In the genomic region with DNA sequence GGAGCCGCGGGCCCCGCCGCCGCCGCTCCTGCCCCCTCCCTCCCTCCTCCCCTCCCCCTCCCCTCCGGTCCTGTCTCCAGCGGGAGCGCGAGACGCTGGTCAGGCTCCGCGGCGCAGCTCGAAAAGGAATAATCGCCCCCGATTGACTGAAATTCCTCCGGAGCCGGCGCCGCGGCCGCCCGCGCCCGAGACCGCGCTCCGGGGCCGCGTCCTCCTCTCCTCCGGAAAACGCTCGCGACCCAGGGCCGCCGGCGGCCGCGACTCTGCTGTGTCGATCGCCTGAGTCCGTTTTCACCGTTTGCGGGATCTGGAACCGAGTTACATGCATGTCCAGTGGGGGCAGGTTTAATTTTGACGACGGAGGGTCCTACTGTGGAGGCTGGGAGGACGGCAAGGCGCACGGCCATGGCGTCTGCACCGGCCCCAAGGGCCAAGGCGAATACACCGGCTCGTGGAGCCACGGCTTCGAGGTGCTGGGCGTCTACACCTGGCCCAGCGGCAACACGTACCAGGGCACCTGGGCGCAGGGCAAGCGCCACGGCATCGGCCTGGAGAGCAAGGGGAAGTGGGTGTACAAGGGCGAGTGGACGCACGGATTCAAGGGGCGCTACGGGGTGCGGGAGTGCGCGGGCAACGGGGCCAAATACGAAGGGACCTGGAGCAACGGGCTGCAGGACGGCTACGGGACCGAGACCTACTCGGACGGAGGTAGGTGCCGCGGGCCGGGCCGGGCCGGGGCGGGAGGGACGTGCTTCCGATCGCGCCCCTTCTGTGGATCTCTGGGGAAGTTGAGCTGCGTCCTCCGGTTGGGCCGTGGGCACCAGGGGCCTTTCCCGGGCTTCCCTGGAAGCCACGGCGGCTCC, we compare ENCODE assay signal across 9 cellular contexts. TPM values are rescaled to one million over a fixed set of nuclear protein-coding genes. Genes with fewer than 3 reads are reported as not detected.
DNase-seq lines count a peak whose midpoint lies in the region; ATAC-seq and TF ChIP-seq lines count a peak whose summit lies in the region.
"Had no signal": no experiment of that assay in that cellular context is flagged by ENCODE, and none has a peak within 500 bp of the region (broad histone marks: within the 10 kb centered on the region; RNA-seq: fewer than 3 reads in every experiment).

No MANE protein-coding gene starts in this region.

- DNase-seq in activated CD4-positive, alpha-beta T cell treated with anti-CD3 and anti-CD28 coated beads, Interleukin-2, amount 10 ng/mL, durations not matched to agents 7 days and 5 days: no peak
- no peak for DNase-seq in activated CD4-positive, alpha-beta T cell treated with anti-CD3 and anti-CD28 coated beads for 4 hours
- no peak for DNase-seq in RWPE2 (ENCODE audit: low spot score)
- peak; percentile 32 for DNase-seq in stimulated activated CD8-positive, alpha-beta memory T cell treated with anti-CD3 and anti-CD28 coated beads, Interleukin-4, amount 100 ng/mL, for 48 hours
- DNase-seq in activated effector memory CD4-positive, alpha-beta T cell treated with anti-CD3 and anti-CD28 coated beads, Interleukin-2, amount 50 U/mL, for 16 hours: no peak
- no peak for DNase-seq in GM03348 (ENCODE audit: low spot score)
- DNase-seq: ovary had no signal

- no peaks in the 10 kb centered on the region for H3K36me3 ChIP-seq in RWPE2 (ENCODE audit: low read depth)
- H3K36me3 ChIP-seq in esophagus (ENCODE audit: control insufficient read depth in 2 of 2, insufficient read depth in 2 of 2, low read length in 1 of 2): no peaks in the 10 kb centered on the region
- H3K36me3 ChIP-seq: ovary had no signal

- no peaks in the 10 kb centered on the region for H3K9me3 Mint-ChIP-seq in activated CD4-positive, alpha-beta T cell treated with anti-CD3 and anti-CD28 coated beads, Interleukin-2, amount 10 ng/mL, durations not matched to agents 7 days and 5 days

- POLR2A ChIA-PET in activated CD4-positive, alpha-beta T cell treated with anti-CD3 and anti-CD28 coated beads, Interleukin-2, amount 10 ng/mL, durations not matched to agents 7 days and 5 days (lab: Charles Lee): no interaction called here

- peak; percentile 13; the same call in 2 of the 3 replicates for ATAC-seq in RWPE2 (ENCODE audit: low read depth)
- no peak for ATAC-seq in GM18505 (IDR thresholded peaks at IDR 0.05; ENCODE audit: unreplicated experiment)

- H3K4me1 ChIP-seq in RWPE2 (ENCODE audit: insufficient read depth, poor library complexity, severe bottlenecking) (no peaks in the 10 kb centered on the region), esophagus (ENCODE audit: control insufficient read depth in 2 of 2, insufficient read depth in 2 of 2, low read length in 1 of 2) (peaks cover 0 to 5% of the 10 kb centered on the region in 2 donors)

- peaks cover 2% of the 10 kb centered on the region for H3K9me3 ChIP-seq in RWPE2 (ENCODE audit: severe bottlenecking)
- peaks cover 0 to 7% of the 10 kb centered on the region in 2 donors for H3K9me3 ChIP-seq in esophagus (ENCODE audit: control insufficient read depth in 2 of 2, insufficient read depth in 1 of 2, low read depth in 1 of 2, low read length in 1 of 2)
- H3K9me3 ChIP-seq: ovary had no signal

- H3K27me3 ChIP-seq in RWPE2 (ENCODE audit: insufficient read depth, poor library complexity, severe bottlenecking) (peaks cover 68% of the 10 kb centered on the region), esophagus (ENCODE audit: control insufficient read depth in 1 of 2, insufficient read depth in 2 of 2, low read length in 2 of 2) (peaks cover 7 to 37% of the 10 kb centered on the region in 2 donors)

- H3K4me3 Mint-ChIP-seq in activated CD4-positive, alpha-beta T cell treated with anti-CD3 and anti-CD28 coated beads, Interleukin-2, amount 10 ng/mL, durations not matched to agents 7 days and 5 days: peak overlapping the region; percentile 11

- no peak for TF ChIP-seq POLR2A in GM18505 (IDR thresholded peaks at IDR 0.05; ENCODE audit: borderline replicate concordance, extremely low read depth, insufficient read depth, insufficient read length)

- H3K4me3 ChIP-seq in RWPE2 (ENCODE audit: severe bottlenecking) (peak overlapping the region; percentile 28), esophagus (ENCODE audit: low read depth in 1 of 2, low read length in 2 of 2) (peak overlapping the region; percentile 18 to 38)
- H3K4me3 ChIP-seq: ovary had no signal

- TF ChIP-seq CTCF in RWPE2 (IDR thresholded peaks at IDR 0.05; ENCODE audit: poor library complexity, severe bottlenecking): no peak

- peak overlapping the region; percentile 68 for H3K27ac Mint-ChIP-seq in activated CD4-positive, alpha-beta T cell treated with anti-CD3 and anti-CD28 coated beads, Interleukin-2, amount 10 ng/mL, durations not matched to agents 7 days and 5 days

- peaks cover 8% of the 10 kb centered on the region for H3K4me1 Mint-ChIP-seq in activated CD4-positive, alpha-beta T cell treated with anti-CD3 and anti-CD28 coated beads, Interleukin-2, amount 10 ng/mL, durations not matched to agents 7 days and 5 days

- H3K36me3 Mint-ChIP-seq in activated CD4-positive, alpha-beta T cell treated with anti-CD3 and anti-CD28 coated beads, Interleukin-2, amount 10 ng/mL, durations not matched to agents 7 days and 5 days (ENCODE audit: low read depth): no peaks in the 10 kb centered on the region

- CTCF ChIA-PET in activated CD4-positive, alpha-beta T cell treated with anti-CD3 and anti-CD28 coated beads, Interleukin-2, amount 10 ng/mL, durations not matched to agents 7 days and 5 days (lab: Charles Lee): no interaction called here

- peaks cover 60% of the 10 kb centered on the region for H3K27me3 Mint-ChIP-seq in activated CD4-positive, alpha-beta T cell treated with anti-CD3 and anti-CD28 coated beads, Interleukin-2, amount 10 ng/mL, durations not matched to agents 7 days and 5 days

- H3K27ac ChIP-seq in RWPE2 (ENCODE audit: poor library complexity, severe bottlenecking) (no peak overlapping the region), esophagus (ENCODE audit: low read depth in 2 of 2, low read length in 1 of 2) (no peak overlapping the region)
- H3K27ac ChIP-seq: ovary had no signal

- WGBS in esophagus, 2 donors: 2 to 5% methylated on average over 60 to 97 of the region's 97 CpGs

RNA-seq across cellular contexts. Expression of gene JPH3, which starts 0.7 kb away (rescaled TPM):
- total RNA-seq in activated CD4-positive, alpha-beta T cell treated with anti-CD3 and anti-CD28 coated beads, Interleukin-2, amount 10 ng/mL, durations not matched to agents 7 days and 5 days: not detected
- under 1 TPM; 0.04 to 0.19 TPM for polyA plus RNA-seq in esophagus
